7 cellular contexts compared by ENCODE assay signal in the genomic region with DNA sequence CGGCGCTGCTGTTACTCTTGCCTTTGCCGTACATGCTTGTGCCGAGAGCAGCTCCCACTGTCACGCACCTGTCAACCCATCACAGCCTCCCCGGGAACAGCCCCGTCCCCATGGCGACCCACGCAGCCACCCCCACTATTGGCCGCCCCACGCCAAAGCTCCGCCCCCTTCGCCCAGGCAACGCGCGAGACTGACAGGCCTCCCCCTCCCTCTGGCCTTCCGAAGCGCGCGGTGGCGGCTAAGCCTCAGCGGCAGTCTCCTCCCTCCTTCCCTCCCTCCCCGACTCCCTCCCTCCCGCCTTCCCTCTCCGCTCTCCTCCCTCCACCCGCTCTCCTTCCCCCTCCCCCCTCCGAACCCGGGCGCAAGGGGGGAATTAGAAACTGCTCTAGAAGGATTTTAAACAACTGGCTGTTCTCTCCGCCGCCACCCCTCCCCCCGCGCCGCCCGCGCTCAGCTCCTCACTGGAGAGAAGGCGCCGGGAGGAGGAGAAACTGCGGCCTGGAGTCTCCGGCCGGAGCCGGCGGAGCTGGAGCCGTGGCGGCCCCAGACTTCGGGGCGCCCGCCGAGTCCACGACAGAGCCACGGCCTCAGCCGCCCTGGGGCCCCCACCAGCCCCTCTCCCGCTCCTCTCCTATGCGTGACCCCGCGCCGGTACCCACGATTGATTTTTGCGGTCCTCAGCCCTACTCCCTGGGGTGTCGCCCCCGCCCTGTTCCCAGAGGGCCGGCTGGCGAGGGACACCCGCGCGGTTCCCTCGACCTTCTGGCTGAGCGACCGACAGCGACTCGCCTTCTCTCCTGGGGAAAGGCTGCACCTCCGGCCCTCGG.
DNase-seq lines count a peak whose midpoint lies in the region; ATAC-seq lines count a peak whose summit lies in the region.

SSBP2 (minus strand) TSS at position 89 of the 827 bp plus-strand sequence; CDS start at position 34, 55 bp downstream.

- DNase-seq in NCI-H2029 (lab: John Stamatoyannopoulos, UW) (peak; percentile 97), T-helper 9 cell (peak; percentile 100), astrocyte of the hippocampus (ENCODE audit: low read depth, low spot score) (peak; percentile 100), hippocampal formation (lab: John Stamatoyannopoulos, UW) (peak; percentile 99), retina (peak; percentile 97)

- peak; percentile 78 for ATAC-seq in GM18511 (IDR thresholded peaks at IDR 0.05; ENCODE audit: unreplicated experiment)
- peak; percentile 77 for ATAC-seq in HG02981 (IDR thresholded peaks at IDR 0.05; ENCODE audit: unreplicated experiment)

Comparison
In these comparisons a context has a peak if more than half of its experiments do, and no peak if none do; other contexts are left out.
1. Peak in every context shown above with its lines: DNase-seq and ATAC-seq.